8 cellular contexts compared by ENCODE assay signal in the genomic region with DNA sequence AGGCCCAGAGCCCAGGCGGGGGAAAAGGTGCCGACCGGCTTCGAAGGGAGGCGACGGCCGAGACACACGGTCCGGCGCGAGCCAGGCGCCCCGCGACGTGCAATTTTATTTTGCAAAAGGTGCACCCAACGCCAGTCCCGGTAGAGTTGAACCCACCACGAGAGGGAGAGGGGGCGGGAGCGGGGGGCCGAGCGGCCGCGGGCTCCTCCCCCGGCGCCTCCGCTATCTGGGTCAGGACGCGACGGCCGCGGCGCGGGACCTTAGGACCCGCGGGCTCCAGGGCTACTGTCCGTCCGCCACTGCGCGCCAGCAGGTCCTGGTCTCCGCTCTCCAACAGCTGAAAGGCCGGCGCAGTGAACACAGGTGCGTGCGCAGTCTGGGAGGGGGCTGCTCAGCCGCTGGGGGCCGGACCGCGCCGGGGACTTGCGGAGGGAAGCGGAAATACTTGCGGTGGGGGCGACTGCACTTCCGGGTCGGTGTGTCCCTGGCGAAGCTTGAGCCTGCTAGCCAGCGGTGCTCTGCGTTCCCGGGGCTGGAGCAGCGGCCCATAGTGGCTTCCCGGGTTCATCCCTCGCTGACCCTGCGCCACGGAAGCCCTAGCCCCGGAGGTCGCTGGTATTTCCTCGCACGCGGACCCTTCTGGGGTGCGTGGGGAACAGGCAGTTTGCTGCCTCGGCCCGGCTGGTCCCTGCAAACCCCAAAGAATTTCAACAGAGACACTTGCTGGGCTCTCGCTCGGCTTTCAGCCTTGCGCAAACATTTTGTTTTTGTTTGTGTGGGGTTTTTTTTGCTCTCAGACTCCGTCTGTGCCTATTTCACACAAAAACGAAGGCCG. TPM values are rescaled to one million over a fixed set of nuclear protein-coding genes. Genes with fewer than 3 reads are reported as not detected.
A peak's percentile ranks its signal among the peaks of the same experiment; 100 is the strongest.
DNase-seq lines count a peak whose midpoint lies in the region; ATAC-seq, FAIRE-seq and TF ChIP-seq lines count a peak whose summit lies in the region.

Gene RMDN2, plus strand, starts transcription at position 225 of the 835 bp plus-strand sequence. CDS start 3,991 bp downstream, outside the sequence.

- H3K27me3 Mint-ChIP-seq in activated T-helper 1 cell treated with anti-CD3 and anti-CD28 coated beads, Interleukin-12 subunit alpha, Interleukin-12 subunit beta, Interleukin-2, Interleukin-4 antibody, amounts not matched to agents 30 ng/mL and 10 ng/mL and 1 ng/mL, durations not matched to agents 14 hours and 24 hours and 36 hours (ENCODE audit: insufficient read depth) = peaks cover 40% of the 10 kb centered on the region
- peaks cover 0 to 60% (median 0%) of the 10 kb centered on the region in 5 donors for H3K27me3 Mint-ChIP-seq in naive thymus-derived CD4-positive, alpha-beta T cell
- H3K27me3 Mint-ChIP-seq in stimulated activated naive B cell treated with anti-CD40 and anti-IgM and Interleukin-4, amounts not matched to agents 10 μg/mL and 1 μg/mL and 100 μg/mL, for 72 hours = no peaks in the 10 kb centered on the region

- no peaks in the 10 kb centered on the region for H3K36me3 Mint-ChIP-seq in activated T-helper 1 cell treated with anti-CD3 and anti-CD28 coated beads, Interleukin-12 subunit alpha, Interleukin-12 subunit beta, Interleukin-2, Interleukin-4 antibody, amounts not matched to agents 30 ng/mL and 10 ng/mL and 1 ng/mL, durations not matched to agents 14 hours and 24 hours and 36 hours (ENCODE audit: low read depth)
- H3K36me3 Mint-ChIP-seq in naive thymus-derived CD4-positive, alpha-beta T cell = peaks cover 1 to 5% (median 4%) of the 10 kb centered on the region in 5 donors
- H3K36me3 Mint-ChIP-seq in stimulated activated naive B cell treated with anti-CD40 and anti-IgM and Interleukin-4, amounts not matched to agents 10 μg/mL and 1 μg/mL and 100 μg/mL, for 72 hours = peaks cover 4 to 6% of the 10 kb centered on the region in 2 donors

- POLR2A ChIA-PET in naive thymus-derived CD4-positive, alpha-beta T cell (lab: Charles Lee) = interaction anchor here (0.6 to 1.5 kb wide), 5 partner anchors 11 to 826 kb away, joined by 3 to 7 read pairs (median 3); partner anchors contain the start of genes PRKD3 and SRSF7

- H3K4me2 ChIP-seq in fibroblast of lung (ENCODE audit: extremely low read depth, insufficient read depth, low read length) = peak within 1 kb of the TSS; percentile 72

- no peaks in the 10 kb centered on the region for H3K9me3 Mint-ChIP-seq in activated T-helper 1 cell treated with anti-CD3 and anti-CD28 coated beads, Interleukin-12 subunit alpha, Interleukin-12 subunit beta, Interleukin-2, Interleukin-4 antibody, amounts not matched to agents 30 ng/mL and 10 ng/mL and 1 ng/mL, durations not matched to agents 14 hours and 24 hours and 36 hours
- H3K9me3 Mint-ChIP-seq in naive thymus-derived CD4-positive, alpha-beta T cell = no peaks in the 10 kb centered on the region
- no peaks in the 10 kb centered on the region for H3K9me3 Mint-ChIP-seq in stimulated activated naive B cell treated with anti-CD40 and anti-IgM and Interleukin-4, amounts not matched to agents 10 μg/mL and 1 μg/mL and 100 μg/mL, for 72 hours

- H3K36me3 ChIP-seq in fibroblast of lung (ENCODE audit: control insufficient read depth, insufficient read depth, low read length) = no peaks in the 10 kb centered on the region
- peaks cover 0 to 8% (median 0%) of the 10 kb centered on the region in 3 experiments for H3K36me3 ChIP-seq in naive thymus-derived CD4-positive, alpha-beta T cell (ENCODE audit: control insufficient read depth in 2 of 3, insufficient read depth in 3 of 3, low read length in 3 of 3)

- TF ChIP-seq RAD21 in Ishikawa (IDR thresholded peaks at IDR 0.05; ENCODE audit: low read depth) = no peak; the same call in 1 of the 2 replicates

- H3K4me3 Mint-ChIP-seq in activated T-helper 1 cell treated with anti-CD3 and anti-CD28 coated beads, Interleukin-12 subunit alpha, Interleukin-12 subunit beta, Interleukin-2, Interleukin-4 antibody, amounts not matched to agents 30 ng/mL and 10 ng/mL and 1 ng/mL, durations not matched to agents 14 hours and 24 hours and 36 hours = peak within 1 kb of the TSS; percentile 88
- H3K4me3 Mint-ChIP-seq in naive thymus-derived CD4-positive, alpha-beta T cell = peak within 1 kb of the TSS; percentile 89 to 100 (median 98)
- peak within 1 kb of the TSS; percentile 87 to 90 for H3K4me3 Mint-ChIP-seq in stimulated activated naive B cell treated with anti-CD40 and anti-IgM and Interleukin-4, amounts not matched to agents 10 μg/mL and 1 μg/mL and 100 μg/mL, for 72 hours

- peak; percentile 14 for TF ChIP-seq EP300 in Ishikawa (IDR thresholded peaks at IDR 0.05; ENCODE audit: borderline replicate concordance)

- no peaks in the 10 kb centered on the region for H4K20me1 ChIP-seq in fibroblast of lung (ENCODE audit: control insufficient read depth, extremely low read depth, insufficient read depth, low read length)

- peak within 1 kb of the TSS; percentile 34 for H2AFZ ChIP-seq in fibroblast of lung (ENCODE audit: low read length)

- peak within 1 kb of the TSS; percentile 76 for H3K27ac Mint-ChIP-seq in activated T-helper 1 cell treated with anti-CD3 and anti-CD28 coated beads, Interleukin-12 subunit alpha, Interleukin-12 subunit beta, Interleukin-2, Interleukin-4 antibody, amounts not matched to agents 30 ng/mL and 10 ng/mL and 1 ng/mL, durations not matched to agents 14 hours and 24 hours and 36 hours
- peak within 1 kb of the TSS; percentile 67 to 100 (median 96) for H3K27ac Mint-ChIP-seq in naive thymus-derived CD4-positive, alpha-beta T cell
- H3K27ac Mint-ChIP-seq in stimulated activated naive B cell treated with anti-CD40 and anti-IgM and Interleukin-4, amounts not matched to agents 10 μg/mL and 1 μg/mL and 100 μg/mL, for 72 hours = peak within 1 kb of the TSS; percentile 97

- peak; percentile 85 for DNase-seq in DMS153 (lab: John Stamatoyannopoulos, UW)
- peak; percentile 83 for DNase-seq in RCC 7860 (ENCODE audit: low spot score)
- DNase-seq in activated T-helper 1 cell treated with anti-CD3 and anti-CD28 coated beads, Interleukin-12 subunit alpha, Interleukin-12 subunit beta, Interleukin-2, Interleukin-4 antibody, amounts not matched to agents 30 ng/mL and 10 ng/mL and 1 ng/mL, durations not matched to agents 14 hours and 24 hours and 36 hours (ENCODE audit: low spot score) = peak; percentile 70
- peak; percentile 91 to 94 for DNase-seq in fibroblast of lung (ENCODE audit: low read depth in 2 of 2)
- DNase-seq in naive thymus-derived CD4-positive, alpha-beta T cell = peak; percentile 57 to 78 (median 71)
- peak; percentile 85 for DNase-seq in stimulated activated naive B cell treated with anti-CD40 and anti-IgM and Interleukin-4, amounts not matched to agents 10 μg/mL and 1 μg/mL and 100 μg/mL, for 72 hours

- H3K9ac ChIP-seq in fibroblast of lung (ENCODE audit: insufficient read depth, low read length) = peak within 1 kb of the TSS; percentile 76

- intact Hi-C loops in activated T-helper 1 cell treated with anti-CD3 and anti-CD28 coated beads, Interleukin-12 subunit alpha, Interleukin-12 subunit beta, Interleukin-2, Interleukin-4 antibody, amounts not matched to agents 30 ng/mL and 10 ng/mL and 1 ng/mL, durations not matched to agents 14 hours and 24 hours and 36 hours (cut with micrococcal nuclease) = loop anchor here (10.0 kb wide), 1 partner anchor 150 kb away; the partner anchor contains the start of gene CYP1B1
- intact Hi-C loops in naive thymus-derived CD4-positive, alpha-beta T cell (cut with micrococcal nuclease) = loop anchor here in 1 of 2 donors (1.0 to 5.0 kb wide), 7 partner anchors 33 to 1678 kb away; partner anchors contain the start of genes ATL2, PRKD3 and STRN

- H3K27me3 ChIP-seq in fibroblast of lung (ENCODE audit: control insufficient read depth, insufficient read depth, low read length) = no peaks in the 10 kb centered on the region
- no peaks in the 10 kb centered on the region for H3K27me3 ChIP-seq in naive thymus-derived CD4-positive, alpha-beta T cell (ENCODE audit: control insufficient read depth in 2 of 2, insufficient read depth in 2 of 2, low read length in 2 of 2)

- peak; percentile 52 for FAIRE-seq in RCC 7860 (lab: Jason Lieb, UNC)

- peaks cover 9% of the 10 kb centered on the region for H3K4me1 Mint-ChIP-seq in activated T-helper 1 cell treated with anti-CD3 and anti-CD28 coated beads, Interleukin-12 subunit alpha, Interleukin-12 subunit beta, Interleukin-2, Interleukin-4 antibody, amounts not matched to agents 30 ng/mL and 10 ng/mL and 1 ng/mL, durations not matched to agents 14 hours and 24 hours and 36 hours (ENCODE audit: low read depth)
- H3K4me1 Mint-ChIP-seq in naive thymus-derived CD4-positive, alpha-beta T cell = peaks cover 8 to 50% (median 24%) of the 10 kb centered on the region in 7 donors
- H3K4me1 Mint-ChIP-seq in stimulated activated naive B cell treated with anti-CD40 and anti-IgM and Interleukin-4, amounts not matched to agents 10 μg/mL and 1 μg/mL and 100 μg/mL, for 72 hours = peaks cover 13 to 32% of the 10 kb centered on the region in 2 donors

- H3K27ac ChIP-seq in fibroblast of lung (ENCODE audit: insufficient read depth, low read length) = peak within 1 kb of the TSS; percentile 79
- peak within 1 kb of the TSS; percentile 73 for H3K27ac ChIP-seq in naive thymus-derived CD4-positive, alpha-beta T cell (ENCODE audit: low read depth, low read length)

- no peaks in the 10 kb centered on the region for H3K79me2 ChIP-seq in fibroblast of lung (ENCODE audit: control insufficient read depth, insufficient read depth, low read length)

- peak; percentile 87 for ATAC-seq in GM21529 (IDR thresholded peaks at IDR 0.05; ENCODE audit: unreplicated experiment)
- ATAC-seq in naive thymus-derived CD4-positive, alpha-beta T cell = peak; percentile 88
- peak; percentile 89 to 91 for ATAC-seq in stimulated activated naive B cell treated with anti-CD40 and anti-IgM and Interleukin-4, amounts not matched to agents 10 μg/mL and 1 μg/mL and 100 μg/mL, for 72 hours (replicated peaks)

- CTCF ChIA-PET in naive thymus-derived CD4-positive, alpha-beta T cell (lab: Charles Lee) = no interaction called here

- H3K4me1 ChIP-seq in fibroblast of lung (ENCODE audit: control insufficient read depth, extremely low read depth, insufficient read depth, low read length) = peaks cover 5% of the 10 kb centered on the region
- peaks cover 0 to 8% of the 10 kb centered on the region in 2 donors for H3K4me1 ChIP-seq in naive thymus-derived CD4-positive, alpha-beta T cell (ENCODE audit: control insufficient read depth in 2 of 2, insufficient read depth in 2 of 2, low read length in 2 of 2)

- H3K9me3 ChIP-seq in fibroblast of lung (ENCODE audit: control insufficient read depth, insufficient read depth, low read depth, low read length) = no peaks in the 10 kb centered on the region
- H3K9me3 ChIP-seq in naive thymus-derived CD4-positive, alpha-beta T cell (ENCODE audit: control insufficient read depth in 2 of 3, low read length in 3 of 3) = no peaks in the 10 kb centered on the region

- no peak for TF ChIP-seq CTCF in fibroblast of lung (conservative IDR thresholded peaks at IDR 0.05 in 1 of 2, IDR thresholded peaks at IDR 0.05 in 1 of 2; ENCODE audit: low read depth in 1 of 2, low read length in 2 of 2)

- H3K4me3 ChIP-seq in fibroblast of lung (replicated peaks in 1 of 4; ENCODE audit: control extremely low read depth in 1 of 4, insufficient read depth in 1 of 4, low read depth in 3 of 4, low read length in 4 of 4) = peak within 1 kb of the TSS; percentile 50 to 80 (median 74)
- H3K4me3 ChIP-seq in naive thymus-derived CD4-positive, alpha-beta T cell (ENCODE audit: low read length) = peak within 1 kb of the TSS; percentile 81

RNA-seq across cellular contexts. Expression of gene RMDN2, which starts in this region (rescaled TPM):
- total RNA-seq in activated T-helper 1 cell treated with anti-CD3 and anti-CD28 coated beads, Interleukin-12 subunit alpha, Interleukin-12 subunit beta, Interleukin-2, Interleukin-4 antibody, amounts not matched to agents 30 ng/mL and 10 ng/mL and 1 ng/mL, durations not matched to agents 14 hours and 24 hours and 36 hours = 1.3 and 2.2 TPM in 2 replicates
- total RNA-seq in fibroblast of lung = 5.1 and 5.4 TPM in 2 replicates
- 4.9 and 9.2 TPM in 2 replicates for polyA plus RNA-seq in fibroblast of lung
- polyA plus RNA-seq in fibroblast of lung (2012) = 2.9 and 5.9 TPM in 2 replicates
- polyA minus RNA-seq in fibroblast of lung (ENCODE audit: low replicate concordance) = not detected in 2 replicates
- 1 to 10 TPM in 4 of 5 experiments, under 1 TPM in 1; 0.39 to 8.1 (median 5.1) TPM for total RNA-seq in naive thymus-derived CD4-positive, alpha-beta T cell
- 1 to 10 TPM; 3.1 to 7.3 TPM for polyA plus RNA-seq in naive thymus-derived CD4-positive, alpha-beta T cell

Comparison
In these comparisons a context has a peak if more than half of its experiments do, and no peak if none do; other contexts are left out.
1. Peak in every context shown above with its lines: DNase-seq, ATAC-seq, H3K4me3 ChIP-seq and H3K27ac ChIP-seq.